20 cellular contexts compared by ENCODE assay signal in the genomic region with DNA sequence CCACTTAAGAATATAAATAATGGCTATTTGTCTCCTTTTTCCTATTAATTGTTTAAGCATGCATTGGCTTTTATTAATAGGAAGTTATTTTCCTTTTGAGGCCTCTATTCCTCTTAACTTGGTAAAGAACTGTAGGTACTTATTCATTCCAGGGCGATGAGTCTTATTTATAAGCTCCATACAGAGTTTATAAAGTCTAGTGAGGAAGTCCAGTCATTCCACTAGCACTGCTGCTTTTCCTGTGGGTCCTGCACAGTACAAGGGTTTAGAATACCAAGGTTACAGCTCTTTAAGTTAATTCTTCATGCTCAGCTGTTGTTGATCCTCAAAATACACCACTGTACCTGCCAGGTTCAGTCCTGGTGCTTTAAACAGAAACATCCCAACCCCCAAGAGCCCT. TPM values are rescaled to one million over a fixed set of nuclear protein-coding genes. Genes with fewer than 3 reads are reported as not detected.
"Had no signal": no experiment of that assay in that cellular context is flagged by ENCODE, and none has a peak within 500 bp of the region (broad histone marks: within the 10 kb centered on the region; RNA-seq: fewer than 3 reads in every experiment).

No MANE protein-coding gene starts in this region.

- ATAC-seq: activated T-helper 17 cell treated with anti-CD3 and anti-CD28 coated beads, Interleukin-2, amount 50 U/mL, for 72 hours; right cardiac atrium; stimulated activated effector memory CD8-positive, alpha-beta T cell treated with anti-CD3 and anti-CD28 coated beads, Interleukin-12 subunit alpha, Interleukin-12 subunit beta, amount 100 ng/mL, for 72 hours had no signal

- H3K27me3 ChIP-seq: ascending aorta, stomach had no signal

- DNase-seq: activated CD4-positive, alpha-beta T cell treated with anti-CD3 and anti-CD28 coated beads, Interleukin-2, amount 50 U/mL, for 4 hours; activated naive CD4-positive, alpha-beta T cell treated with anti-CD3 and anti-CD28 coated beads for 36 hours; activated T-cell treated with anti-CD3 and anti-CD28 coated beads, Interleukin-2, amount 50 U/mL, for 1 hour; cerebellar nuclear complex; effector memory CD4-positive, alpha-beta T cell; glutamatergic neuron; hypothalamus; kidney; left ventricle myocardium inferior; mammary epithelial cell; right cardiac atrium; stimulated activated CD4-positive, alpha-beta T cell treated with anti-CD3 and anti-CD28 coated beads, Interleukin-4, amount 100 ng/mL, for 24 hours; stomach; WERI-Rb-1 had no signal

- H3K4me1 ChIP-seq: ascending aorta, breast epithelium, left ventricle myocardium inferior, stomach had no signal

- H3K27ac ChIP-seq: ascending aorta, breast epithelium, left ventricle myocardium inferior, SK-N-MC, stomach, WERI-Rb-1 had no signal

RNA-seq across cellular contexts. Expression of a gene that starts 28.5 kb away (rescaled TPM):
- total RNA-seq: T-helper 2 cell treated with Interferon-gamma antibody and Interleukin-4, amounts not matched to agents 100 ng/mL and 5 ng/mL, for 36 hours had no signal
